Comparison of ENCODE assay signal across 1 cellular context in genomic region chr9:76359365-76359764, GRCh38.
TF ChIP-seq lines count a peak whose summit lies in the region.

No MANE protein-coding gene starts in this region.

TF ChIP-seq in K562, 482 proteins besides CTCF, POLR2A, EP300 and RAD21 (continued from another document and continues in another):
- TF ChIP-seq MLLT1 (IDR thresholded peaks at IDR 0.05) = peak in 1 of 2 experiments; percentile 33; a peak in 1 of 4 replicates
- TF ChIP-seq BCOR (IDR thresholded peaks at IDR 0.05) = 0 out of 2 replicates have a peak, but pooled peaks have one; percentile 31
- peak; percentile 64 for TF ChIP-seq FOSL1 (tag; conservative IDR thresholded peaks at IDR 0.05)
- TF ChIP-seq HDAC2 (IDR thresholded peaks at IDR 0.05) = peak; percentile 78
- TF ChIP-seq SOX6 (IDR thresholded peaks at IDR 0.05) = peak; percentile 92
- TF ChIP-seq PHB2 (IDR thresholded peaks at IDR 0.05; ENCODE audit: low read depth) = peak; percentile 52; the same call in 1 of the 2 replicates
- no peak for TF ChIP-seq ZNF395 (CRISPR knock-in tag; IDR thresholded peaks at IDR 0.05)
- TF ChIP-seq, protein P1, sequence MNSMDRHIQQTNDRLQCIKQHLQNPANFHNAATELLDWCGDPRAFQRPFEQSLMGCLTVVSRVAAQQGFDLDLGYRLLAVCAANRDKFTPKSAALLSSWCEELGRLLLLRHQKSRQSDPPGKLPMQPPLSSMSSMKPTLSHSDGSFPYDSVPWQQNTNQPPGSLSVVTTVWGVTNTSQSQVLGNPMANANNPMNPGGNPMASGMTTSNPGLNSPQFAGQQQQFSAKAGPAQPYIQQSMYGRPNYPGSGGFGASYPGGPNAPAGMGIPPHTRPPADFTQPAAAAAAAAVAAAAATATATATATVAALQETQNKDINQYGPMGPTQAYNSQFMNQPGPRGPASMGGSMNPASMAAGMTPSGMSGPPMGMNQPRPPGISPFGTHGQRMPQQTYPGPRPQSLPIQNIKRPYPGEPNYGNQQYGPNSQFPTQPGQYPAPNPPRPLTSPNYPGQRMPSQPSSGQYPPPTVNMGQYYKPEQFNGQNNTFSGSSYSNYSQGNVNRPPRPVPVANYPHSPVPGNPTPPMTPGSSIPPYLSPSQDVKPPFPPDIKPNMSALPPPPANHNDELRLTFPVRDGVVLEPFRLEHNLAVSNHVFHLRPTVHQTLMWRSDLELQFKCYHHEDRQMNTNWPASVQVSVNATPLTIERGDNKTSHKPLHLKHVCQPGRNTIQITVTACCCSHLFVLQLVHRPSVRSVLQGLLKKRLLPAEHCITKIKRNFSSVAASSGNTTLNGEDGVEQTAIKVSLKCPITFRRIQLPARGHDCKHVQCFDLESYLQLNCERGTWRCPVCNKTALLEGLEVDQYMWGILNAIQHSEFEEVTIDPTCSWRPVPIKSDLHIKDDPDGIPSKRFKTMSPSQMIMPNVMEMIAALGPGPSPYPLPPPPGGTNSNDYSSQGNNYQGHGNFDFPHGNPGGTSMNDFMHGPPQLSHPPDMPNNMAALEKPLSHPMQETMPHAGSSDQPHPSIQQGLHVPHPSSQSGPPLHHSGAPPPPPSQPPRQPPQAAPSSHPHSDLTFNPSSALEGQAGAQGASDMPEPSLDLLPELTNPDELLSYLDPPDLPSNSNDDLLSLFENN (IDR thresholded peaks at IDR 0.05; ENCODE audit: low read depth in 2 of 2, low read length in 2 of 2) = peak in 1 of 2 experiments; percentile 87; a peak in 2 of 4 replicates
- peak; percentile 82 for TF ChIP-seq JUND (IDR thresholded peaks at IDR 0.05; ENCODE audit: borderline replicate concordance, low read depth, low read length)
- TF ChIP-seq JUND (tag; IDR thresholded peaks at IDR 0.05; ENCODE audit: borderline replicate concordance, low read depth, low read length) = peak; percentile 56; the same call in 2 of the 3 replicates
- peak; percentile 63 to 81 for TF ChIP-seq KDM1A (IDR thresholded peaks at IDR 0.05)
- peak; percentile 75; the same call in 1 of the 2 replicates for TF ChIP-seq MTA1 (IDR thresholded peaks at IDR 0.05; ENCODE audit: borderline replicate concordance)
- TF ChIP-seq TRIM24 (IDR thresholded peaks at IDR 0.05) = peak; percentile 71 to 80; a peak in 3 of 4 replicates
- TF ChIP-seq JUN (IDR thresholded peaks at IDR 0.05; ENCODE audit: borderline replicate concordance, low read depth, low read length) = peak; percentile 82
- TF ChIP-seq JUN (CRISPR knock-in tag; IDR thresholded peaks at IDR 0.05; ENCODE audit: borderline replicate concordance) = no peak
- TF ChIP-seq, protein P2, sequence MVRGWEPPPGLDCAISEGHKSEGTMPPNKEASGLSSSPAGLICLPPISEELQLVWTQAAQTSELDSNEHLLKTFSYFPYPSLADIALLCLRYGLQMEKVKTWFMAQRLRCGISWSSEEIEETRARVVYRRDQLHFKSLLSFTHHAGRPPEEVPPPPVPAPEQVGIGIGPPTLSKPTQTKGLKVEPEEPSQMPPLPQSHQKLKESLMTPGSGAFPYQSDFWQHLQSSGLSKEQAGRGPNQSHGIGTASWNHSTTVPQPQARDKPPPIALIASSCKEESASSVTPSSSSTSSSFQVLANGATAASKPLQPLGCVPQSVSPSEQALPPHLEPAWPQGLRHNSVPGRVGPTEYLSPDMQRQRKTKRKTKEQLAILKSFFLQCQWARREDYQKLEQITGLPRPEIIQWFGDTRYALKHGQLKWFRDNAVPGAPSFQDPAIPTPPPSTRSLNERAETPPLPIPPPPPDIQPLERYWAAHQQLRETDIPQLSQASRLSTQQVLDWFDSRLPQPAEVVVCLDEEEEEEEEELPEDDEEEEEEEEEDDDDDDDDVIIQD (CRISPR knock-in tag; IDR thresholded peaks at IDR 0.05) = no peak
- no peak for TF ChIP-seq CLOCK (CRISPR knock-in tag; IDR thresholded peaks at IDR 0.05; ENCODE audit: borderline replicate concordance)
- no peak for TF ChIP-seq NELFE (IDR thresholded peaks at IDR 0.05; ENCODE audit: insufficient read depth, insufficient read length)
- TF ChIP-seq RFX5 (IDR thresholded peaks at IDR 0.05; ENCODE audit: low read depth, low read length) = no peak
- TF ChIP-seq ZNF41 (CRISPR knock-in tag; conservative IDR thresholded peaks at IDR 0.05) = no peak
- TF ChIP-seq CBX5 (IDR thresholded peaks at IDR 0.05; ENCODE audit: borderline replicate concordance, low read depth) = no peak
- TF ChIP-seq PBX2 (CRISPR knock-in tag; IDR thresholded peaks at IDR 0.05; ENCODE audit: low read depth) = no peak
- no peak for TF ChIP-seq PBX2 (tag; conservative IDR thresholded peaks at IDR 0.05; ENCODE audit: low read depth)
- no peak for TF ChIP-seq XRCC3 (IDR thresholded peaks at IDR 0.05)
- peak; percentile 57; the same call in 1 of the 2 replicates for TF ChIP-seq CREM (IDR thresholded peaks at IDR 0.05; ENCODE audit: low read depth)
- peak; percentile 73 for TF ChIP-seq STAT5A (IDR thresholded peaks at IDR 0.05; ENCODE audit: borderline replicate concordance, low read length)
- no peak for TF ChIP-seq HDAC6 (IDR thresholded peaks at IDR 0.05; ENCODE audit: low read depth, low read length)
- TF ChIP-seq, protein P3, sequence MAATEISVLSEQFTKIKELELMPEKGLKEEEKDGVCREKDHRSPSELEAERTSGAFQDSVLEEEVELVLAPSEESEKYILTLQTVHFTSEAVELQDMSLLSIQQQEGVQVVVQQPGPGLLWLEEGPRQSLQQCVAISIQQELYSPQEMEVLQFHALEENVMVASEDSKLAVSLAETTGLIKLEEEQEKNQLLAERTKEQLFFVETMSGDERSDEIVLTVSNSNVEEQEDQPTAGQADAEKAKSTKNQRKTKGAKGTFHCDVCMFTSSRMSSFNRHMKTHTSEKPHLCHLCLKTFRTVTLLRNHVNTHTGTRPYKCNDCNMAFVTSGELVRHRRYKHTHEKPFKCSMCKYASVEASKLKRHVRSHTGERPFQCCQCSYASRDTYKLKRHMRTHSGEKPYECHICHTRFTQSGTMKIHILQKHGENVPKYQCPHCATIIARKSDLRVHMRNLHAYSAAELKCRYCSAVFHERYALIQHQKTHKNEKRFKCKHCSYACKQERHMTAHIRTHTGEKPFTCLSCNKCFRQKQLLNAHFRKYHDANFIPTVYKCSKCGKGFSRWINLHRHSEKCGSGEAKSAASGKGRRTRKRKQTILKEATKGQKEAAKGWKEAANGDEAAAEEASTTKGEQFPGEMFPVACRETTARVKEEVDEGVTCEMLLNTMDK (IDR thresholded peaks at IDR 0.05; ENCODE audit: borderline replicate concordance, insufficient read depth, low read depth, low read length, poor library complexity, severe bottlenecking) = no peak
- TF ChIP-seq TARDBP (IDR thresholded peaks at IDR 0.05) = no peak
- TF ChIP-seq ZNF239 (CRISPR knock-in tag; IDR thresholded peaks at IDR 0.05) = no peak
- TF ChIP-seq, protein P4, sequence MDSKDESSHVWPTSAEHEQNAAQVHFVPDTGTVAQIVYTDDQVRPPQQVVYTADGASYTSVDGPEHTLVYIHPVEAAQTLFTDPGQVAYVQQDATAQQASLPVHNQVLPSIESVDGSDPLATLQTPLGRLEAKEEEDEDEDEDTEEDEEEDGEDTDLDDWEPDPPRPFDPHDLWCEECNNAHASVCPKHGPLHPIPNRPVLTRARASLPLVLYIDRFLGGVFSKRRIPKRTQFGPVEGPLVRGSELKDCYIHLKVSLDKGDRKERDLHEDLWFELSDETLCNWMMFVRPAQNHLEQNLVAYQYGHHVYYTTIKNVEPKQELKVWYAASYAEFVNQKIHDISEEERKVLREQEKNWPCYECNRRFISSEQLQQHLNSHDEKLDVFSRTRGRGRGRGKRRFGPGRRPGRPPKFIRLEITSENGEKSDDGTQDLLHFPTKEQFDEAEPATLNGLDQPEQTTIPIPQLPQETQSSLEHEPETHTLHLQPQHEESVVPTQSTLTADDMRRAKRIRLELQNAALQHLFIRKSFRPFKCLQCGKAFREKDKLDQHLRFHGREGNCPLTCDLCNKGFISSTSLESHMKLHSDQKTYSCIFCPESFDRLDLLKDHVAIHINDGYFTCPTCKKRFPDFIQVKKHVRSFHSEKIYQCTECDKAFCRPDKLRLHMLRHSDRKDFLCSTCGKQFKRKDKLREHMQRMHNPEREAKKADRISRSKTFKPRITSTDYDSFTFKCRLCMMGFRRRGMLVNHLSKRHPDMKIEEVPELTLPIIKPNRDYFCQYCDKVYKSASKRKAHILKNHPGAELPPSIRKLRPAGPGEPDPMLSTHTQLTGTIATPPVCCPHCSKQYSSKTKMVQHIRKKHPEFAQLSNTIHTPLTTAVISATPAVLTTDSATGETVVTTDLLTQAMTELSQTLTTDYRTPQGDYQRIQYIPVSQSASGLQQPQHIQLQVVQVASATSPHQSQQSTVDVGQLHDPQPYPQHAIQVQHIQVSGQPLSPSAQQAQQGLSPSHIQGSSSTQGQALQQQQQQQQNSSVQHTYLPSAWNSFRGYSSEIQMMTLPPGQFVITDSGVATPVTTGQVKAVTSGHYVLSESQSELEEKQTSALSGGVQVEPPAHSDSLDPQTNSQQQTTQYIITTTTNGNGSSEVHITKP (IDR thresholded peaks at IDR 0.05; ENCODE audit: partially characterized antibody) = peak; percentile 44
- TF ChIP-seq RBM34 (IDR thresholded peaks at IDR 0.05; ENCODE audit: borderline replicate concordance, insufficient read depth, low read length) = no peak
- TF ChIP-seq IRF1 (CRISPR knock-in tag; IDR thresholded peaks at IDR 0.05; ENCODE audit: borderline replicate concordance) = no peak
- TF ChIP-seq HMGN3 (IDR thresholded peaks at IDR 0.05; ENCODE audit: borderline replicate concordance, extremely low read depth, insufficient read length, low read depth, low read length) = peak; percentile 63
